ENCODE assay signal across 20 cellular contexts in the genomic region with DNA sequence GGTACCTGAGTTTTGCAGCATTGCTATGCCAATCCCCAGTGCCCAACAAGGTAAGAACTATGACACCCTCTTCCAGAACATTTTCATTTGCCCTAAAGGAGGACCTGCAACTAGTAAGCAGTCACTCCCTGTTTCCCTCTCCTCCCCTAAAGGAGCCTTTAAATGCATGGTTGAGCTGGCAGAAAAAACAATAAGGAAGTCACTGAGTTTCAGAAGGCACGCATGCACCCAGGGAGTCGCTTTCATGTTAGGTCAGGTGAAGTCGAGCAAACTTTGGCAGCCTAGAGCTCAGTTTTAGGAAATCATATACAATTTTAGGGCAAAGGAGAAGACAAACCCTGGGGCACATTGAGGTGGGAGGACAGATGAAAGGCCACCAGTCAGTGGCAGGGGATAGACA. TPM values are rescaled to one million over a fixed set of nuclear protein-coding genes. Genes with fewer than 3 reads are reported as not detected.
"Had no signal": no experiment of that assay in that cellular context is flagged by ENCODE, and none has a peak within 500 bp of the region (broad histone marks: within the 10 kb centered on the region; RNA-seq: fewer than 3 reads in every experiment).

No MANE protein-coding gene starts in this region.

- H3K79me2 ChIP-seq: hepatocyte had no signal

- H3K27me3 ChIP-seq: body of pancreas, colonic mucosa, hepatocyte, ovary, sigmoid colon had no signal

- H3K9me3 ChIP-seq: body of pancreas, colonic mucosa, ovary, sigmoid colon had no signal

- H3K4me1 Mint-ChIP-seq: activated CD4-positive, alpha-beta T cell treated with anti-CD3 and anti-CD28 coated beads, Interleukin-2, amount 10 ng/mL, durations not matched to agents 24 days and 14 days; activated naive CD8-positive, alpha-beta T cell treated with anti-CD3 and anti-CD28 coated beads for 36 hours had no signal

- FAIRE-seq: TTC549 had no signal

- H3K27ac ChIP-seq: body of pancreas, colonic mucosa, hepatocyte, ovary, sigmoid colon, spleen had no signal

- H3K36me3 Mint-ChIP-seq: activated naive CD8-positive, alpha-beta T cell treated with anti-CD3 and anti-CD28 coated beads for 36 hours; naive B cell had no signal

- H3K9me3 Mint-ChIP-seq: activated B cell treated with CpG ODN at 0.5 μM for 24 hours had no signal

- ATAC-seq: body of pancreas, esophagus mucosa had no signal

- H3K4me1 ChIP-seq: body of pancreas, colonic mucosa, sigmoid colon, spleen had no signal

- H3K27me3 Mint-ChIP-seq: activated CD4-positive, alpha-beta T cell treated with anti-CD3 and anti-CD28 coated beads, Interleukin-2, amount 10 ng/mL, durations not matched to agents 24 days and 14 days had no signal

- H3K4me2 ChIP-seq: hepatocyte had no signal

- H3K4me3 ChIP-seq: body of pancreas, colonic mucosa, hepatocyte, ovary, sigmoid colon, spleen had no signal

- H3K27ac Mint-ChIP-seq: activated B cell treated with CpG ODN at 0.5 μM for 24 hours; activated CD4-positive, alpha-beta T cell treated with anti-CD3 and anti-CD28 coated beads, Interleukin-2, amount 10 ng/mL, durations not matched to agents 24 days and 14 days; activated naive CD8-positive, alpha-beta T cell treated with anti-CD3 and anti-CD28 coated beads for 36 hours had no signal

- H3K4me3 Mint-ChIP-seq: activated B cell treated with CpG ODN at 0.5 μM for 24 hours; activated CD4-positive, alpha-beta T cell treated with anti-CD3 and anti-CD28 coated beads, Interleukin-2, amount 10 ng/mL, durations not matched to agents 24 days and 14 days; activated naive CD8-positive, alpha-beta T cell treated with anti-CD3 and anti-CD28 coated beads for 36 hours had no signal

- H3K36me3 ChIP-seq: colonic mucosa, ovary, sigmoid colon, spleen had no signal

- H2AFZ ChIP-seq: hepatocyte had no signal

- DNase-seq: activated B cell treated with CpG ODN at 0.5 μM for 24 hours; activated CD4-positive, alpha-beta T cell treated with anti-CD3 and anti-CD28 coated beads, Interleukin-2, amount 10 ng/mL, durations not matched to agents 24 days and 14 days; activated naive CD8-positive, alpha-beta T cell treated with anti-CD3 and anti-CD28 coated beads for 36 hours; amygdala; body of pancreas; caudate nucleus; colonic mucosa; midbrain; naive B cell; ovary; sigmoid colon; spleen had no signal

RNA-seq across cellular contexts. Expression of a gene that starts 11.8 kb away (rescaled TPM):
- total RNA-seq: activated CD4-positive, alpha-beta T cell treated with anti-CD3 and anti-CD28 coated beads, Interleukin-2, amount 10 ng/mL, durations not matched to agents 24 days and 14 days; body of pancreas; esophagus mucosa; glomerular endothelial cell; hepatocyte; kidney epithelial cell; sigmoid colon; T-helper 2 cell treated with Interferon-gamma antibody and Interleukin-4, amounts not matched to agents 100 ng/mL and 5 ng/mL, for 36 hours; urinary bladder had no signal
- polyA plus RNA-seq: hepatocyte, urinary bladder had no signal

RNA-seq across cellular contexts. Expression of a gene that starts 16.3 kb away (rescaled TPM):
- total RNA-seq: activated CD4-positive, alpha-beta T cell treated with anti-CD3 and anti-CD28 coated beads, Interleukin-2, amount 10 ng/mL, durations not matched to agents 24 days and 14 days; activated naive CD8-positive, alpha-beta T cell treated with anti-CD3 and anti-CD28 coated beads for 36 hours; body of pancreas; colonic mucosa; esophagus mucosa; glomerular endothelial cell; hepatocyte; kidney epithelial cell; lower leg skin; ovary; sigmoid colon; T-helper 2 cell treated with Interferon-gamma antibody and Interleukin-4, amounts not matched to agents 100 ng/mL and 5 ng/mL, for 36 hours; urinary bladder had no signal
- polyA plus RNA-seq: hepatocyte, urinary bladder had no signal

RNA-seq across cellular contexts. Expression of a gene that starts 51.1 kb away (rescaled TPM):
- total RNA-seq: activated B cell treated with CpG ODN at 0.5 μM for 24 hours; activated CD4-positive, alpha-beta T cell treated with anti-CD3 and anti-CD28 coated beads, Interleukin-2, amount 10 ng/mL, durations not matched to agents 24 days and 14 days; activated naive CD8-positive, alpha-beta T cell treated with anti-CD3 and anti-CD28 coated beads for 36 hours; colonic mucosa; esophagus mucosa; glomerular endothelial cell; hepatocyte; kidney epithelial cell; lower leg skin; sigmoid colon; spleen; T-helper 2 cell treated with Interferon-gamma antibody and Interleukin-4, amounts not matched to agents 100 ng/mL and 5 ng/mL, for 36 hours; urinary bladder had no signal
- polyA plus RNA-seq: hepatocyte, ovary, spleen, urinary bladder had no signal
